Comparison of ENCODE assay signal across 12 cellular contexts in the genomic region with DNA sequence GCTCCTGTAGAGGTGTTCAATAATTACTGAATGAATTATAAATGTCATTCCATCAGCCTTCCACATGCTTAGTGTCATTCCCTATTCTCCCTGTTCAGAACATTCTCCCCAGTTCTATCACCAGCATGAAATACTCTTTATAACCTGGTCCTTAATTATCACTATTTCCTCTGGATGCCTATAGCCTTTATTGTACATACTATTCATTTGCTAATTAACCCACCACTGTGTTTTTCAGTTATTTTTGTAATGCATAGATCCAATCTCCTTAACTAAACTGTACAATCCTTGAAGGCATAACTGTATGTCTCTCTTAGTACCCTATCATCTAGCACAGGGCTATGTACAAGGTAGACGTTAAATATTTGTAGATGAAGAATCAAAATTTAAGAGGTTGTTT. TPM values are rescaled to one million over a fixed set of nuclear protein-coding genes. Genes with fewer than 3 reads are reported as not detected.
A peak's percentile ranks its signal among the peaks of the same experiment; 100 is the strongest.
DNase-seq lines count a peak whose midpoint lies in the region; ATAC-seq and TF ChIP-seq lines count a peak whose summit lies in the region.
"Had no signal": no experiment of that assay in that cellular context is flagged by ENCODE, and none has a peak within 500 bp of the region (broad histone marks: within the 10 kb centered on the region; RNA-seq: fewer than 3 reads in every experiment).

No MANE protein-coding gene starts in this region.

- no peaks in the 10 kb centered on the region for H3K27me3 Mint-ChIP-seq in activated CD4-positive, alpha-beta memory T cell treated with anti-CD3 and anti-CD28 coated beads for 36 hours
- H3K27me3 Mint-ChIP-seq in immature natural killer cell (ENCODE audit: low read depth in 3 of 3) (peaks cover 0 to 7% (median 0%) of the 10 kb centered on the region in 3 donors), type B pancreatic cell (no peaks in the 10 kb centered on the region)

- no peaks in the 10 kb centered on the region for H3K27me3 ChIP-seq in right cardiac atrium (ENCODE audit: control insufficient read depth, insufficient read depth)
- H3K27me3 ChIP-seq: adrenal gland, tibial nerve had no signal

- H3K4me1 ChIP-seq in right cardiac atrium (ENCODE audit: control insufficient read depth, insufficient read depth, low read length): no peaks in the 10 kb centered on the region

- no peaks in the 10 kb centered on the region for H3K9me3 Mint-ChIP-seq in activated CD4-positive, alpha-beta memory T cell treated with anti-CD3 and anti-CD28 coated beads for 36 hours
- H3K9me3 Mint-ChIP-seq in immature natural killer cell (no peaks in the 10 kb centered on the region), type B pancreatic cell (no peaks in the 10 kb centered on the region)

- H3K4me1 Mint-ChIP-seq in activated CD4-positive, alpha-beta memory T cell treated with anti-CD3 and anti-CD28 coated beads for 36 hours (ENCODE audit: low read depth): peaks cover 41% of the 10 kb centered on the region
- H3K4me1 Mint-ChIP-seq in immature natural killer cell: peaks cover 21 to 39% of the 10 kb centered on the region in 2 donors
- no peaks in the 10 kb centered on the region for H3K4me1 Mint-ChIP-seq in type B pancreatic cell (ENCODE audit: unreplicated experiment)

- intact Hi-C loops in right cardiac atrium (cut with DNase I): no loop called here
- intact Hi-C loops in left ventricle myocardium superior (cut with micrococcal nuclease): loop anchor here (10.0 kb wide), 1 partner anchor 540 kb away; the partner anchor contains the start of gene RLIM
- intact Hi-C loops in activated CD4-positive, alpha-beta memory T cell treated with anti-CD3 and anti-CD28 coated beads for 36 hours (cut with micrococcal nuclease): loop anchor here (5.0 kb wide), 3 partner anchors 93 to 992 kb away; partner anchors contain the start of gene ZDHHC15

- DNase-seq in right cardiac atrium (no peak), left ventricle myocardium superior (no peak), immature natural killer cell (no peak), type B pancreatic cell (ENCODE audit: extremely low spot score, unreplicated experiment) (no peak), caudate nucleus (lab: John Stamatoyannopoulos, UW) (no peak), NCI-H82 treated with DMSO at 0.1 percent for 48 hours (lab: John Stamatoyannopoulos, UW; ENCODE audit: unreplicated experiment) (no peak)
- no peak for DNase-seq in activated CD4-positive, alpha-beta memory T cell treated with anti-CD3 and anti-CD28 coated beads for 36 hours
- DNase-seq: adrenal gland, lower lobe of right lung, T-helper 9 cell had no signal

- H3K27ac ChIP-seq in right cardiac atrium (ENCODE audit: low read length) (no peak overlapping the region), caudate nucleus (ENCODE audit: low read depth, low read length) (no peak overlapping the region)

- no peaks in the 10 kb centered on the region for H3K9me3 ChIP-seq in right cardiac atrium (ENCODE audit: control insufficient read depth, low read length)
- H3K9me3 ChIP-seq: adrenal gland, lower lobe of right lung, tibial nerve had no signal

- no peak overlapping the region for H3K27ac Mint-ChIP-seq in activated CD4-positive, alpha-beta memory T cell treated with anti-CD3 and anti-CD28 coated beads for 36 hours
- H3K27ac Mint-ChIP-seq in immature natural killer cell: peak overlapping the region in 1 of 6 donors; percentile 94
- no peak overlapping the region for H3K27ac Mint-ChIP-seq in type B pancreatic cell

- CTCF ChIA-PET in activated CD4-positive, alpha-beta memory T cell treated with anti-CD3 and anti-CD28 coated beads for 36 hours (lab: Charles Lee): interaction anchor here (1.0 kb wide), 1 partner anchor 120 kb away, joined by 3 read pairs; no protein-coding TSS in a partner anchor

- 44% methylated on average over 1 of the region's 1 CpG for WGBS in right cardiac atrium

- no peak for ATAC-seq in right cardiac atrium
- no peak for ATAC-seq in left ventricle myocardium superior
- no peak for ATAC-seq in GM21619 (IDR thresholded peaks at IDR 0.05; ENCODE audit: unreplicated experiment)

- peak overlapping the region; percentile 96 for H3K4me3 Mint-ChIP-seq in activated CD4-positive, alpha-beta memory T cell treated with anti-CD3 and anti-CD28 coated beads for 36 hours
- H3K4me3 Mint-ChIP-seq in immature natural killer cell (peak overlapping the region; percentile 2 to 96 (median 92)), type B pancreatic cell (peak overlapping the region; percentile 93)

- POLR2A ChIA-PET in activated CD4-positive, alpha-beta memory T cell treated with anti-CD3 and anti-CD28 coated beads for 36 hours (lab: Charles Lee): no interaction called here

- peaks cover 1% of the 10 kb centered on the region for H3K36me3 Mint-ChIP-seq in activated CD4-positive, alpha-beta memory T cell treated with anti-CD3 and anti-CD28 coated beads for 36 hours
- H3K36me3 Mint-ChIP-seq in immature natural killer cell (no peaks in the 10 kb centered on the region), type B pancreatic cell (no peaks in the 10 kb centered on the region)

- H3K4me3 ChIP-seq in right cardiac atrium (ENCODE audit: low read length): peak overlapping the region; percentile 97

- no peak for TF ChIP-seq CTCF in type B pancreatic cell (conservative IDR thresholded peaks at IDR 0.05)

RNA-seq across cellular contexts. Expression of gene ABCB7, which starts 1.2 kb away (rescaled TPM):
- total RNA-seq in right cardiac atrium (10 to 100 TPM; 25.6 to 28.6 (median 27.3) TPM), left ventricle myocardium superior (44.1 TPM), type B pancreatic cell (ENCODE audit: low replicate concordance) (29.4 and 30.5 TPM in 2 replicates)
- polyA plus RNA-seq in right cardiac atrium (15.6 TPM), immature natural killer cell (10 to 100 TPM in 2 of 3 donors, 1 to 10 TPM in 1; 9.5 to 12.9 (median 12.7) TPM)
- 10 to 100 TPM; 45.6 to 47.5 TPM for total RNA-seq in activated CD4-positive, alpha-beta memory T cell treated with anti-CD3 and anti-CD28 coated beads for 36 hours

Comparison
In these comparisons a context has a peak if more than half of its experiments do, and no peak if none do; other contexts are left out.
1. intact Hi-C loops: an anchor here in left ventricle myocardium superior (10.0 kb wide) and activated CD4-positive, alpha-beta memory T cell treated with anti-CD3 and anti-CD28 coated beads for 36 hours (5.0 kb wide); none called in right cardiac atrium.